Comparison of ENCODE assay signal across 1 cellular context in genomic region chr1:183152216-183152615, GRCh38.
TF ChIP-seq lines count a peak whose summit lies in the region.

No MANE protein-coding gene starts in this region.

TF ChIP-seq in GM23338, 12 proteins besides CTCF, POLR2A, EP300 and RAD21 (continued from another document):
- TF ChIP-seq ZNF462 (CRISPR knock-in tag; IDR thresholded peaks at IDR 0.05), result no peak
- TF ChIP-seq CREB1 (CRISPR knock-in tag; IDR thresholded peaks at IDR 0.05; ENCODE audit: low read depth), result no peak
- no peak for TF ChIP-seq JUNB (IDR thresholded peaks at IDR 0.05; ENCODE audit: unreplicated experiment)
- no peak for TF ChIP-seq NANOG (IDR thresholded peaks at IDR 0.05; ENCODE audit: borderline replicate concordance)
- TF ChIP-seq POLR2AphosphoS5 (IDR thresholded peaks at IDR 0.05; ENCODE audit: low read depth), result no peak
- no peak for TF ChIP-seq ZNF114 (CRISPR knock-in tag; IDR thresholded peaks at IDR 0.05)
- TF ChIP-seq REST (IDR thresholded peaks at IDR 0.05; ENCODE audit: unreplicated experiment), result no peak
- no peak for TF ChIP-seq ZNF331 (CRISPR knock-in tag; IDR thresholded peaks at IDR 0.05; ENCODE audit: low read depth)
- TF ChIP-seq STAT1 (IDR thresholded peaks at IDR 0.05; ENCODE audit: unreplicated experiment), result no peak
